Comparison of ENCODE assay signal across 13 cellular contexts in the genomic region with DNA sequence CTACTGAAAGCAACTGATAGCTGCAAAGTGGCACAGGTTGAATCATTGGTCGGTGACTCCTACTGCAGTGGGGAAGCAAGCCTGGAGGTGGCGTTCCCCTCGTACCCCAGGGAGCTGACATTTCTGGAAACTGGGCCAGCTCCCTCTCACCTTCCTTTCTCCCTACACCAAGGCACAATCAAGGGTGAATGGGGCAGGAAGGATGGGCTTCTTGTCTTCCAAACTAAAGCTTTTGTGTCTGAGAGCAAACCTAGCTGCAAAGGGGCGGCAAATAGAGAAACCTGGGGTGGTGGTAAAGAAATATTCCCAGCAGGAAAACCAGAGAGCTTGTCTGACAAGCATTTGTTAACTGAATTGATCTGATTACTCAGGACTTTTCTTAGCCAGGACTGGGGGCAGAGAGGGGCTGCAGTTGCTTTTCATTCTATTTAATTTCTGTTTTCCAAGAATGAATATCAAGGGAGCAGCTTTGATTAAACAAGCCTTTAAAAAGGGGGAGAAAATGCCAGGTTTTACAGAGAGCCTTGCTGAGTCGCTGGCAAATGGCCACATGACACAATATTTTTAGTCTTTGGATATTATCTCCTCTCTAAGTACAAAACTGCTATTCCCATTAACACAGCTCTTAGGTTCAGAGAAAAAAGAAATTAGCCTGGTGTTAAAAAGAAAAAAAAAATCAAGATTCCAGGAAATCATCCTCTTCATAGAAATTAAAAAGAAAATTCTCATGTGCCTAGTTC. TPM values are rescaled to one million over a fixed set of nuclear protein-coding genes. Genes with fewer than 3 reads are reported as not detected.
A peak's percentile ranks its signal among the peaks of the same experiment; 100 is the strongest.
DNase-seq lines count a peak whose midpoint lies in the region; ATAC-seq, FAIRE-seq and TF ChIP-seq lines count a peak whose summit lies in the region.
"Had no signal": no experiment of that assay in that cellular context is flagged by ENCODE, and none has a peak within 500 bp of the region (broad histone marks: within the 10 kb centered on the region; RNA-seq: fewer than 3 reads in every experiment).

No MANE protein-coding gene starts in this region.

- H3K27ac ChIP-seq in K562 (ENCODE audit: extremely low read depth, low read depth, low read length) (no peak overlapping the region), iPS-20b (ENCODE audit: low read length) (peak overlapping the region; percentile 53)
- H3K27ac ChIP-seq: neutrophil had no signal

- H3K36me3 Mint-ChIP-seq in stimulated activated memory B cell treated with anti-CD40 and anti-IgM and Interleukin-4, amounts not matched to agents 10 μg/mL and 1 μg/mL and 100 μg/mL, for 72 hours: no peaks in the 10 kb centered on the region

- BruUV-seq in K562 (replicated peaks; lab: Mats Ljungman, UMichigan): no TSS peak

- CTCF ChIA-PET in K562 (lab: Yijun Ruan, JAX; ENCODE audit: low intra/inter-chr PET ratio): interaction anchor here (0.9 kb wide), 1 partner anchor 163 kb away, joined by 4 read pairs; no protein-coding TSS in a partner anchor

- H3K27me3 ChIP-seq in K562 (ENCODE audit: control insufficient read depth in 2 of 2, insufficient read depth in 2 of 2, low read length in 2 of 2) (peaks cover 20 to 53% of the 10 kb centered on the region in 2 experiments; a peak in 4 of 5 replicates), iPS-20b (ENCODE audit: insufficient read depth, low read length) (no peaks in the 10 kb centered on the region)

- 2% methylated on average over 5 of the region's 5 CpGs for WGBS in K562 (ENCODE audit: insufficient coverage, low coverage, missing lambda C conversion rate)

- no peaks in the 10 kb centered on the region for H3K4me1 Mint-ChIP-seq in stimulated activated memory B cell treated with anti-CD40 and anti-IgM and Interleukin-4, amounts not matched to agents 10 μg/mL and 1 μg/mL and 100 μg/mL, for 72 hours

- H3K4me3 ChIP-seq in AG10803 (ENCODE audit: low read length): no peak overlapping the region
- no peak overlapping the region for H3K4me3 ChIP-seq in K562
- H3K4me3 ChIP-seq in iPS-20b (ENCODE audit: low read length): peak overlapping the region; percentile 8; the same call in 1 of the 2 replicates

- peak; percentile 11 for DNase-seq in AG10803 (ENCODE audit: low read depth)
- peak; percentile 63 for DNase-seq in NCI-H1694 (lab: John Stamatoyannopoulos, UW)
- DNase-seq in K562 (ENCODE audit: extremely low read depth in 1 of 4, low spot score in 3 of 4): peak in 2 of 4 experiments; percentile 30 to 42
- DNase-seq in NCI-H1436 treated with DMSO at 0.1 percent for 48 hours (lab: John Stamatoyannopoulos, UW): no peak
- DNase-seq in globus pallidus (ENCODE audit: low spot score): no peak
- DNase-seq: activated CD4-positive, alpha-beta T cell treated with anti-CD3 and anti-CD28 coated beads, Interleukin-2, amount 10 ng/mL, durations not matched to agents 7 days and 5 days; activated effector memory CD4-positive, alpha-beta T cell treated with anti-CD3 and anti-CD28 coated beads, Interleukin-2, amount 50 U/mL, for 16 hours; DND-41; stimulated activated CD4-positive, alpha-beta T cell treated with anti-CD3 and anti-CD28 coated beads, Interleukin-15, amount 100 ng/mL, for 24 hours had no signal

- H3K36me3 ChIP-seq in K562 (ENCODE audit: control insufficient read depth, insufficient read depth, low read length) (no peaks in the 10 kb centered on the region), iPS-20b (ENCODE audit: insufficient read depth, low read depth, low read length) (no peaks in the 10 kb centered on the region)
- H3K36me3 ChIP-seq: neutrophil had no signal

- in situ Hi-C loops in K562 (cut with MboI): no loop called here

- peak; percentile 18 to 45; a peak in 2 of 4 replicates for TF ChIP-seq RAD21 in K562 (CRISPR knock-in tag; conservative IDR thresholded peaks at IDR 0.05 in 1 of 2, IDR thresholded peaks at IDR 0.05 in 1 of 2)

- no peak overlapping the region for H3K4me2 ChIP-seq in K562 (ENCODE audit: insufficient read depth, low read length)

- intact Hi-C loops in K562 (cut with micrococcal nuclease): no loop called here

- no peak overlapping the region for H2AFZ ChIP-seq in K562 (ENCODE audit: low read depth, low read length)

- H3K79me2 ChIP-seq in K562 (ENCODE audit: control insufficient read depth, insufficient read depth, low read length): no peaks in the 10 kb centered on the region

- H3K27me3 Mint-ChIP-seq in stimulated activated memory B cell treated with anti-CD40 and anti-IgM and Interleukin-4, amounts not matched to agents 10 μg/mL and 1 μg/mL and 100 μg/mL, for 72 hours: peaks cover 19% of the 10 kb centered on the region

- no peak overlapping the region for H3K9ac ChIP-seq in K562 (ENCODE audit: insufficient read depth in 1 of 2, low read depth in 2 of 2, low read length in 2 of 2)
- H3K9ac ChIP-seq in iPS-20b (ENCODE audit: low read depth, low read length): peak overlapping the region; percentile 52; the same call in 1 of the 2 replicates

- no peaks in the 10 kb centered on the region for H3K9me1 ChIP-seq in K562 (ENCODE audit: control insufficient read depth, insufficient read depth, low read length)

- no peaks in the 10 kb centered on the region for H3K9me3 ChIP-seq in K562 (replicated peaks; ENCODE audit: control insufficient read depth, insufficient read depth, low read depth, low read length)
- no peaks in the 10 kb centered on the region for H3K9me3 ChIP-seq in iPS-20b (ENCODE audit: insufficient read depth, low read depth, low read length)
- H3K9me3 ChIP-seq: neutrophil had no signal

- H4K20me1 ChIP-seq in K562 (replicated peaks; ENCODE audit: control insufficient read depth, insufficient read depth, low read length): no peaks in the 10 kb centered on the region; the same call in 1 of the 2 replicates

- no peak for TF ChIP-seq CTCF in AG10803 (conservative IDR thresholded peaks at IDR 0.05; ENCODE audit: low read length)
- peak; percentile 50 to 59 (median 58) for TF ChIP-seq CTCF in K562 (IDR thresholded peaks at IDR 0.05 in 2 of 3, conservative IDR thresholded peaks at IDR 0.05 in 1 of 3; ENCODE audit: insufficient read depth in 2 of 3, low read depth in 1 of 3, low read length in 3 of 3)

- H3K27ac Mint-ChIP-seq in stimulated activated memory B cell treated with anti-CD40 and anti-IgM and Interleukin-4, amounts not matched to agents 10 μg/mL and 1 μg/mL and 100 μg/mL, for 72 hours: no peak overlapping the region
- H3K27ac Mint-ChIP-seq: activated CD4-positive, alpha-beta T cell treated with anti-CD3 and anti-CD28 coated beads, Interleukin-2, amount 10 ng/mL, durations not matched to agents 7 days and 5 days had no signal

- ATAC-seq in K562: peak; percentile 82
- ATAC-seq in GM21423 (IDR thresholded peaks at IDR 0.05; ENCODE audit: unreplicated experiment): no peak
- ATAC-seq in stimulated activated memory B cell treated with anti-CD40 and anti-IgM and Interleukin-4, amounts not matched to agents 10 μg/mL and 1 μg/mL and 100 μg/mL, for 72 hours: no peak

- no peak for TF ChIP-seq POLR2A in K562 (conservative IDR thresholded peaks at IDR 0.05)

- no peaks in the 10 kb centered on the region for H3K4me1 ChIP-seq in K562 (replicated peaks in 1 of 2; ENCODE audit: control insufficient read depth in 2 of 2, insufficient read depth in 2 of 2, low read length in 2 of 2)
- peaks cover 46% of the 10 kb centered on the region for H3K4me1 ChIP-seq in iPS-20b (ENCODE audit: insufficient read depth, low read length)

- no peaks in the 10 kb centered on the region for H3K9me3 Mint-ChIP-seq in stimulated activated memory B cell treated with anti-CD40 and anti-IgM and Interleukin-4, amounts not matched to agents 10 μg/mL and 1 μg/mL and 100 μg/mL, for 72 hours
- H3K9me3 Mint-ChIP-seq: activated CD4-positive, alpha-beta T cell treated with anti-CD3 and anti-CD28 coated beads, Interleukin-2, amount 10 ng/mL, durations not matched to agents 7 days and 5 days had no signal

- peak; percentile 80 for FAIRE-seq in K562 (lab: Jason Lieb, UNC)

- POLR2A ChIA-PET in K562 (lab: Yijun Ruan, JAX): interaction anchor here (0.6 to 1.0 kb wide), 3 partner anchors 20 to 321 kb away, joined by 3 to 5 read pairs (median 3); no protein-coding TSS in a partner anchor

- no peak for TF ChIP-seq EP300 in K562 (IDR thresholded peaks at IDR 0.05; ENCODE audit: low read length)

- no peak overlapping the region for H3K4me3 Mint-ChIP-seq in stimulated activated memory B cell treated with anti-CD40 and anti-IgM and Interleukin-4, amounts not matched to agents 10 μg/mL and 1 μg/mL and 100 μg/mL, for 72 hours
- H3K4me3 Mint-ChIP-seq: activated CD4-positive, alpha-beta T cell treated with anti-CD3 and anti-CD28 coated beads, Interleukin-2, amount 10 ng/mL, durations not matched to agents 7 days and 5 days had no signal

TF ChIP-seq in K562, 482 proteins besides CTCF, POLR2A, EP300 and RAD21 (continues in another document):
- no peak for TF ChIP-seq SMAD2 (IDR thresholded peaks at IDR 0.05; ENCODE audit: low read depth, low read length)
- TF ChIP-seq MEF2A (IDR thresholded peaks at IDR 0.05; ENCODE audit: control insufficient read depth, low read depth, low read length): no peak
- no peak for TF ChIP-seq ZNF57 (CRISPR knock-in tag; IDR thresholded peaks at IDR 0.05)
- TF ChIP-seq XRCC5 (IDR thresholded peaks at IDR 0.05; ENCODE audit: low read depth, low read length): no peak

RNA-seq across cellular contexts. Expression of a gene that starts 27.8 kb away (rescaled TPM):
- total RNA-seq in K562 (2011; cell fraction: chromatin; rRNA removed; ENCODE audit: low replicate concordance): 0.56 and 1.1 TPM in 2 replicates
- 0.50 and 0.79 TPM in 2 replicates for total RNA-seq in K562 (2011; cell fraction: nucleolus; rRNA removed)
- total RNA-seq in K562 (2011; cell fraction: nucleoplasm; rRNA removed): 1.3 and 2.3 TPM in 2 replicates
- total RNA-seq in K562 (2014; rRNA removed) (0.09 and 0.37 TPM in 2 replicates), K562 (2014; rRNA removed; fragmentation: Illumina TruSeq; extraction: Trizol) (0.26 and 0.36 TPM in 2 replicates), K562 (2015; rRNA removed; fragmentation: Illumina TruSeq; extraction: Trizol) (0.11 TPM in 1 of 2 replicates, not detected in the other), K562 (2021) (0.34 and 0.66 TPM in 2 replicates)
- polyA plus RNA-seq in K562 (2011; rRNA removed) (0.15 and 0.33 TPM in 2 replicates), K562 (2014; fragmentation: Illumina TruSeq; extraction: Trizol) (0.10 and 0.18 TPM in 2 replicates), K562 (2014; fragmentation: Nextera tagmentation; extraction: Ambion mirVana) (under 1 TPM in 1 of 2 experiments, not detected in 1; 0.03 TPM), K562 (2014; rRNA removed) (0.19 and 0.30 TPM in 2 replicates)
- polyA plus RNA-seq in K562 (2011; cell fraction: cytosol; rRNA removed): 0.09 and 0.18 TPM in 2 replicates
- 0.62 and 0.70 TPM in 2 replicates for polyA plus RNA-seq in K562 (2011; cell fraction: nucleus; rRNA removed)
- 0.28 and 0.44 TPM in 2 replicates for polyA plus RNA-seq in K562 (2012)
- polyA minus RNA-seq in K562 (2011; rRNA and poly(A)+ RNA removed): 0.36 TPM in 1 of 2 replicates, not detected in the other
- not detected in 2 replicates for polyA minus RNA-seq in K562 (2011; cell fraction: cytosol; rRNA and poly(A)+ RNA removed)
- polyA minus RNA-seq in K562 (2011; cell fraction: nucleus; rRNA and poly(A)+ RNA removed): 0.54 and 0.67 TPM in 2 replicates

Comparison
In these comparisons a context has a peak if more than half of its experiments do, and no peak if none do; other contexts are left out.
1. DNase-seq: peak in AG10803 (single experiment) and NCI-H1694 (single experiment); none in NCI-H1436 treated with DMSO at 0.1 percent for 48 hours (single experiment) and globus pallidus (single experiment).